In genomic region chr17:42457107-42457787, GRCh38 we compare ENCODE assay signal across 8 cellular contexts. TPM values are rescaled to one million over a fixed set of nuclear protein-coding genes. Genes with fewer than 3 reads are reported as not detected.
DNase-seq lines count a peak whose midpoint lies in the region; TF ChIP-seq lines count a peak whose summit lies in the region.

No MANE protein-coding gene starts in this region.

- no peaks in the 10 kb centered on the region for H3K9me3 ChIP-seq in OCI-LY1 (ENCODE audit: low read length)
- no peaks in the 10 kb centered on the region for H3K9me3 ChIP-seq in endodermal cell (ENCODE audit: control insufficient read depth, low read length)

- WGBS in endodermal cell (ENCODE audit: insufficient coverage in 1 of 2, insufficient read length in 1 of 2), 2 experiments: 91 to 95% methylated on average over 2 to 5 of the region's 6 CpGs

- peaks cover 8% of the 10 kb centered on the region; the same call in 1 of the 2 replicates for H3F3A ChIP-seq in OCI-LY1 (ENCODE audit: insufficient read depth, low read length)

- no peaks in the 10 kb centered on the region for H3K9me3 Mint-ChIP-seq in endodermal cell

- H3K4me1 Mint-ChIP-seq in endodermal cell: peaks cover 19% of the 10 kb centered on the region

- H3K9ac ChIP-seq in OCI-LY1 (ENCODE audit: low read length) (no peak overlapping the region), endodermal cell (ENCODE audit: extremely low read depth, low read length, poor library complexity, severe bottlenecking) (no peak overlapping the region)

- no peaks in the 10 kb centered on the region for H4K20me1 ChIP-seq in OCI-LY1 (ENCODE audit: insufficient read depth, low read length)

- H3K79me2 ChIP-seq in OCI-LY1 (ENCODE audit: insufficient read depth, low read length): no peaks in the 10 kb centered on the region

- peak overlapping the region; percentile 96 for H3K4me2 ChIP-seq in OCI-LY1 (ENCODE audit: low read length)

- H3K27ac ChIP-seq in OCI-LY1 (ENCODE audit: low read depth, low read length, poor library complexity, severe bottlenecking): no peak overlapping the region
- H3K27ac ChIP-seq in endodermal cell (ENCODE audit: low read depth, low read length): no peak overlapping the region

- DNase-seq in GM06990 (ENCODE audit: extremely low read depth, insufficient read length): peak; percentile 48
- DNase-seq in endodermal cell: no peak
- DNase-seq in putamen (ENCODE audit: low spot score): peak; percentile 18
- DNase-seq in stimulated activated CD4-positive, alpha-beta T cell treated with anti-CD3 and anti-CD28 coated beads, Interleukin-1b, Interleukin-23, amount 100 ng/mL, for 48 hours: no peak
- no peak for DNase-seq in NCI-H128 (lab: John Stamatoyannopoulos, UW; ENCODE audit: unreplicated experiment)
- DNase-seq in islet precursor cell: no peak
- no peak for DNase-seq in posterior cingulate gyrus

- intact Hi-C loops in posterior cingulate gyrus (cut with DNase I): no loop called here

- peaks cover 13% of the 10 kb centered on the region for H3K36me3 Mint-ChIP-seq in endodermal cell (ENCODE audit: low read depth)

- peaks cover 40% of the 10 kb centered on the region for H3K4me1 ChIP-seq in OCI-LY1 (ENCODE audit: insufficient read depth, low read length, severe bottlenecking)
- no peaks in the 10 kb centered on the region for H3K4me1 ChIP-seq in endodermal cell (ENCODE audit: control insufficient read depth, insufficient read depth, low read length)

- H3K27me3 Mint-ChIP-seq in endodermal cell (ENCODE audit: insufficient read depth): peaks cover 2% of the 10 kb centered on the region

- no peaks in the 10 kb centered on the region for H3K9me2 ChIP-seq in OCI-LY1 (ENCODE audit: low read depth, low read length)

- H3K36me3 ChIP-seq in GM06990 (ENCODE audit: control insufficient read depth, insufficient read depth, low read length) (peaks cover 4% of the 10 kb centered on the region), OCI-LY1 (ENCODE audit: insufficient read depth, low read length) (no peaks in the 10 kb centered on the region), endodermal cell (ENCODE audit: control insufficient read depth, insufficient read depth, low read length) (peaks cover 5% of the 10 kb centered on the region)

- no peak overlapping the region for H2AFZ ChIP-seq in OCI-LY1 (ENCODE audit: low read length)

- no peaks in the 10 kb centered on the region for H3K27me3 ChIP-seq in GM06990 (replicated peaks; ENCODE audit: control insufficient read depth, insufficient read depth, low read length)
- 0 out of 2 replicates have a peak, but pooled peaks cover 9% of the 10 kb centered on the region for H3K27me3 ChIP-seq in OCI-LY1 (ENCODE audit: insufficient read depth, low read length)
- no peaks in the 10 kb centered on the region for H3K27me3 ChIP-seq in endodermal cell (ENCODE audit: control insufficient read depth, insufficient read depth, low read length, poor library complexity, severe bottlenecking)

- peak overlapping the region; percentile 16 for H3K4me3 Mint-ChIP-seq in endodermal cell

- peak overlapping the region; percentile 38 for H3K4me3 ChIP-seq in GM06990 (replicated peaks; ENCODE audit: low read depth, low read length)
- H3K4me3 ChIP-seq in OCI-LY1 (ENCODE audit: low read depth, low read length, poor library complexity, severe bottlenecking): peak overlapping the region; percentile 78
- no peak overlapping the region for H3K4me3 ChIP-seq in endodermal cell (ENCODE audit: low read length)

- TF ChIP-seq CTCF in GM06990 (IDR thresholded peaks at IDR 0.05; ENCODE audit: insufficient read depth, low read length, poor library complexity, severe bottlenecking) (no peak), OCI-LY1 (IDR thresholded peaks at IDR 0.05; ENCODE audit: low read length) (no peak), endodermal cell (conservative IDR thresholded peaks at IDR 0.05) (no peak)

- H3K27ac Mint-ChIP-seq in endodermal cell: no peak overlapping the region

RNA-seq across cellular contexts. Expression of gene ATP6V0A1, which starts 1.4 kb away (rescaled TPM):
- total RNA-seq in endodermal cell: 10 to 100 TPM; 45.2 to 53.1 TPM
- 47.2 TPM for polyA plus RNA-seq in endodermal cell (2013, experiment 1 of 2)
- polyA plus RNA-seq in endodermal cell (2013, experiment 2 of 2): 34.8 TPM

RNA-seq across cellular contexts. Expression of gene CAVIN1, which starts 34.2 kb away (rescaled TPM):
- total RNA-seq in endodermal cell: 1 to 10 TPM in 1 of 2 donors, under 1 TPM in 1; 0.51 to 3.1 TPM
- 8.4 TPM for polyA plus RNA-seq in endodermal cell (2013, experiment 1 of 2)
- 8.2 TPM for polyA plus RNA-seq in endodermal cell (2013, experiment 2 of 2)

Comparison
In these comparisons a context has a peak if more than half of its experiments do, and no peak if none do; other contexts are left out.
1. DNase-seq: peak in GM06990 (single experiment) and putamen (single experiment); none in endodermal cell (single experiment), stimulated activated CD4-positive, alpha-beta T cell treated with anti-CD3 and anti-CD28 coated beads, Interleukin-1b, Interleukin-23, amount 100 ng/mL, for 48 hours (single experiment), NCI-H128 (single experiment), islet precursor cell (single experiment) and posterior cingulate gyrus (0 of 10).